In genomic region chr19:49338691-49339363, GRCh38 we compare ENCODE assay signal across 8 cellular contexts. TPM values are rescaled to one million over a fixed set of nuclear protein-coding genes. Genes with fewer than 3 reads are reported as not detected.
DNase-seq lines count a peak whose midpoint lies in the region; ATAC-seq, FAIRE-seq and TF ChIP-seq lines count a peak whose summit lies in the region.

No MANE protein-coding gene starts in this region.

- POLR2A ChIA-PET in MCF 10A (lab: Yijun Ruan, JAX): interaction anchor here (0.6 kb wide), 1 partner anchor 180 kb away, joined by 3 read pairs; no protein-coding TSS in a partner anchor

- no TSS peak for BruUV-seq in MCF 10A (replicated peaks; lab: Mats Ljungman, UMichigan)

- no peaks in the 10 kb centered on the region for H3K9me3 Mint-ChIP-seq in MCF 10A (ENCODE audit: unreplicated experiment)
- H3K9me3 Mint-ChIP-seq in stimulated activated memory B cell treated with anti-CD40 and anti-IgM and Interleukin-4, amounts not matched to agents 10 μg/mL and 1 μg/mL and 100 μg/mL, for 72 hours: peaks cover 9% of the 10 kb centered on the region

- H3K36me3 ChIP-seq in kidney (ENCODE audit: control insufficient read depth in 1 of 2, insufficient read depth in 2 of 2, low read length in 2 of 2): peaks cover 0 to 6% of the 10 kb centered on the region in 2 donors

- no peaks in the 10 kb centered on the region for H3K27me3 Mint-ChIP-seq in MCF 10A (ENCODE audit: insufficient read depth, unreplicated experiment)
- H3K27me3 Mint-ChIP-seq in stimulated activated memory B cell treated with anti-CD40 and anti-IgM and Interleukin-4, amounts not matched to agents 10 μg/mL and 1 μg/mL and 100 μg/mL, for 72 hours: no peaks in the 10 kb centered on the region

- no peak for TF ChIP-seq CTCF in MCF 10A (IDR thresholded peaks at IDR 0.05; ENCODE audit: unreplicated experiment)
- no peak for TF ChIP-seq CTCF in kidney (IDR thresholded peaks at IDR 0.05; ENCODE audit: borderline replicate concordance, extremely low read depth, insufficient read depth)
- no peak for TF ChIP-seq CTCF in GM10266 (IDR thresholded peaks at IDR 0.05; ENCODE audit: control insufficient read depth, insufficient read depth, low read depth, missing control alignments)

- peak overlapping the region in 1 of 2 donors; percentile 14 for H3K9ac ChIP-seq in kidney (ENCODE audit: low read length in 2 of 2)

- H3K36me3 Mint-ChIP-seq in MCF 10A (ENCODE audit: insufficient read depth, unreplicated experiment): no peaks in the 10 kb centered on the region
- H3K36me3 Mint-ChIP-seq in stimulated activated memory B cell treated with anti-CD40 and anti-IgM and Interleukin-4, amounts not matched to agents 10 μg/mL and 1 μg/mL and 100 μg/mL, for 72 hours: peaks cover 61% of the 10 kb centered on the region

- FAIRE-seq in kidney (lab: Jason Lieb, UNC): no peak

- no peak overlapping the region for H3K27ac Mint-ChIP-seq in MCF 10A (ENCODE audit: low read depth, unreplicated experiment)
- H3K27ac Mint-ChIP-seq in stimulated activated memory B cell treated with anti-CD40 and anti-IgM and Interleukin-4, amounts not matched to agents 10 μg/mL and 1 μg/mL and 100 μg/mL, for 72 hours: peak overlapping the region; percentile 95

- peak overlapping the region; percentile 43 for H3K4me3 Mint-ChIP-seq in MCF 10A (ENCODE audit: unreplicated experiment)
- H3K4me3 Mint-ChIP-seq in stimulated activated memory B cell treated with anti-CD40 and anti-IgM and Interleukin-4, amounts not matched to agents 10 μg/mL and 1 μg/mL and 100 μg/mL, for 72 hours: peak overlapping the region; percentile 90

- no peak for ATAC-seq in stimulated activated memory B cell treated with anti-CD40 and anti-IgM and Interleukin-4, amounts not matched to agents 10 μg/mL and 1 μg/mL and 100 μg/mL, for 72 hours
- ATAC-seq in HG03097 (IDR thresholded peaks at IDR 0.05; ENCODE audit: low FRiP score, unreplicated experiment): no peak
- no peak for ATAC-seq in GM18861 (IDR thresholded peaks at IDR 0.05; ENCODE audit: unreplicated experiment)

- peaks cover 0 to 14% of the 10 kb centered on the region in 2 donors for H3K4me1 ChIP-seq in kidney (ENCODE audit: control insufficient read depth in 1 of 2, insufficient read depth in 1 of 2, low read depth in 1 of 2, low read length in 2 of 2)

- H3K27ac ChIP-seq in kidney (ENCODE audit: low read depth in 2 of 2, low read length in 2 of 2): peak overlapping the region; percentile 38 to 82

- intact Hi-C loops in MCF 10A (cut with micrococcal nuclease) (no loop called here), kidney (cut with DNase I) (no loop called here)

- DNase-seq in AG08396 (ENCODE audit: low spot score): peak; percentile 61
- DNase-seq in HPDE6-E6E7 (ENCODE audit: extremely low spot score): peak; percentile 88
- peak; percentile 52 for DNase-seq in MCF 10A (ENCODE audit: unreplicated experiment)
- peak; percentile 97 for DNase-seq in kidney
- no peak for DNase-seq in GM10266 (ENCODE audit: extremely low spot score)

- CTCF ChIA-PET in MCF 10A (lab: Yijun Ruan, JAX): no interaction called here

- H3K4me3 ChIP-seq in kidney (ENCODE audit: low read length in 2 of 2): peak overlapping the region; percentile 40 to 59

- H3K4me1 Mint-ChIP-seq in MCF 10A (ENCODE audit: insufficient read depth, unreplicated experiment): peaks cover 6% of the 10 kb centered on the region
- H3K4me1 Mint-ChIP-seq in stimulated activated memory B cell treated with anti-CD40 and anti-IgM and Interleukin-4, amounts not matched to agents 10 μg/mL and 1 μg/mL and 100 μg/mL, for 72 hours: peaks cover 80% of the 10 kb centered on the region

- no peaks in the 10 kb centered on the region for H3K9me3 ChIP-seq in kidney (ENCODE audit: control insufficient read depth in 1 of 2, low read length in 2 of 2)

RNA-seq across cellular contexts. Expression of gene CD37, which starts 3.6 kb away (rescaled TPM):
- total RNA-seq in MCF 10A (2022) (not detected in 2 replicates), kidney (35.7 TPM)
- 3.8 TPM for polyA plus RNA-seq in kidney (ENCODE audit: insufficient read depth, low read depth, low replicate concordance)

RNA-seq across cellular contexts. Expression of gene SLC6A16, which starts 13.8 kb away (rescaled TPM):
- total RNA-seq in MCF 10A (2022): 0.39 TPM in 1 of 2 replicates, not detected in the other
- 3.7 TPM for total RNA-seq in kidney
- 1.5 TPM for polyA plus RNA-seq in kidney (ENCODE audit: insufficient read depth, low read depth, low replicate concordance)

RNA-seq across cellular contexts. Expression of gene TEAD2, which starts 23.4 kb away (rescaled TPM):
- 3.5 and 6.2 TPM in 2 replicates for total RNA-seq in MCF 10A (2022)
- 30.2 TPM for total RNA-seq in kidney
- polyA plus RNA-seq in kidney (ENCODE audit: insufficient read depth, low read depth, low replicate concordance): 15.7 TPM

RNA-seq across cellular contexts. Expression of gene DKKL1, which starts 24.9 kb away (rescaled TPM):
- total RNA-seq in MCF 10A (2022) (0.56 TPM in 1 of 2 replicates, not detected in the other), kidney (0.57 TPM)
- polyA plus RNA-seq in kidney (ENCODE audit: insufficient read depth, low read depth, low replicate concordance): 0.95 TPM

RNA-seq across cellular contexts. Expression of gene KASH5, which starts 49.2 kb away (rescaled TPM):
- total RNA-seq in MCF 10A (2022) (not detected in 2 replicates), kidney (not detected)
- polyA plus RNA-seq in kidney (ENCODE audit: insufficient read depth, low read depth, low replicate concordance): not detected

Comparison
In these comparisons a context has a peak if more than half of its experiments do, and no peak if none do; other contexts are left out.
1. RNA of gene CD37, which starts 3.6 kb away (total RNA-seq): 35.7 TPM in kidney (single experiment); not detected in MCF 10A; every median in the first group is over 10 times any median in the second.